16 cellular contexts compared by ENCODE assay signal in genomic region chr3:185651971-185652370, GRCh38.
A peak's percentile ranks its signal among the peaks of the same experiment; 100 is the strongest.
DNase-seq lines count a peak whose midpoint lies in the region; ATAC-seq and TF ChIP-seq lines count a peak whose summit lies in the region.
"Had no signal": no experiment of that assay in that cellular context is flagged by ENCODE, and none has a peak within 500 bp of the region (broad histone marks: within the 10 kb centered on the region; RNA-seq: fewer than 3 reads in every experiment).

No MANE protein-coding gene starts in this region.

- H3K9ac ChIP-seq in mesenchymal stem cell (ENCODE audit: low read length) = no peak overlapping the region
- H3K9ac ChIP-seq: GM23248 had no signal

- H2BK5ac ChIP-seq in mesenchymal stem cell (ENCODE audit: low read depth, low read length, poor library complexity, severe bottlenecking) = no peak overlapping the region

- no peak for TF ChIP-seq EP300 in stomach (IDR thresholded peaks at IDR 0.05)

- no peaks in the 10 kb centered on the region for H3K27me3 Mint-ChIP-seq in Calu3 (ENCODE audit: unreplicated experiment)
- no peaks in the 10 kb centered on the region for H3K27me3 Mint-ChIP-seq in osteocyte (ENCODE audit: unreplicated experiment)

- no peak overlapping the region for H2AK5ac ChIP-seq in mesenchymal stem cell (ENCODE audit: low read length, severe bottlenecking)

- H3K4me3 ChIP-seq in mesenchymal stem cell (ENCODE audit: insufficient read depth in 1 of 2, low read depth in 1 of 2, low read length in 2 of 2) (no peak overlapping the region), stomach (no peak overlapping the region)
- H3K4me3 ChIP-seq: GM23248, HAP-1 had no signal

- ATAC-seq in HG03439 (IDR thresholded peaks at IDR 0.05; ENCODE audit: unreplicated experiment) = no peak
- no peak for ATAC-seq in HG03097 (IDR thresholded peaks at IDR 0.05; ENCODE audit: low FRiP score, unreplicated experiment)

- H3K4me3 Mint-ChIP-seq in Calu3 (ENCODE audit: low read depth, unreplicated experiment) (no peak overlapping the region), osteocyte (ENCODE audit: unreplicated experiment) (no peak overlapping the region)
- H3K4me3 Mint-ChIP-seq: CD4-positive, alpha-beta memory T cell; HFFc6 had no signal

- H3K4ac ChIP-seq in mesenchymal stem cell (ENCODE audit: low read depth in 1 of 2, low read length in 2 of 2) = no peak overlapping the region

- no peak overlapping the region for H2AFZ ChIP-seq in mesenchymal stem cell (ENCODE audit: low read depth, low read length)
- H2AFZ ChIP-seq: GM23248 had no signal

- 96% methylated on average over 9 of the region's 9 CpGs for WGBS in mesenchymal stem cell
- WGBS in stomach, 5 donors = 91 to 98% (median 96%) methylated on average over 7 to 9 of the region's 9 CpGs

- no peak overlapping the region for H3K14ac ChIP-seq in mesenchymal stem cell (ENCODE audit: low read length in 2 of 2)

- CTCF ChIA-PET in Calu3 (lab: Charles Lee) (interaction anchor here (0.6 kb wide), 1 partner anchor 179 kb away, joined by 3 read pairs; no protein-coding TSS in a partner anchor), RWPE1 (lab: Yijun Ruan, JAX) (interaction anchor here (1.0 kb wide), 1 partner anchor 8 kb away, joined by 3 read pairs; no protein-coding TSS in a partner anchor)

- peak overlapping the region; percentile 25 for H3K27ac Mint-ChIP-seq in Calu3 (ENCODE audit: unreplicated experiment)
- no peak overlapping the region for H3K27ac Mint-ChIP-seq in osteocyte (ENCODE audit: unreplicated experiment)
- H3K27ac Mint-ChIP-seq: CD4-positive, alpha-beta memory T cell; HFFc6 had no signal

- peaks cover 93% of the 10 kb centered on the region for H3K36me3 Mint-ChIP-seq in Calu3 (ENCODE audit: insufficient read depth, unreplicated experiment)
- H3K36me3 Mint-ChIP-seq in osteocyte (ENCODE audit: unreplicated experiment) = peaks cover 51% of the 10 kb centered on the region
- H3K36me3 Mint-ChIP-seq: CD4-positive, alpha-beta memory T cell had no signal

- intact Hi-C loops in Calu3 (cut with micrococcal nuclease; ENCODE audit: unreplicated experiment) = no loop called here
- intact Hi-C loops in stomach (cut with DNase I; ENCODE audit: low total_unique reads) = no loop called here

- TF ChIP-seq CTCF in Calu3 (IDR thresholded peaks at IDR 0.05; ENCODE audit: unreplicated experiment) = no peak
- TF ChIP-seq CTCF in RWPE1 (conservative IDR thresholded peaks at IDR 0.05; ENCODE audit: low read depth) = no peak
- TF ChIP-seq CTCF in osteocyte (IDR thresholded peaks at IDR 0.05) = no peak
- no peak for TF ChIP-seq CTCF in stomach (IDR thresholded peaks at IDR 0.05)

- H3K4me1 Mint-ChIP-seq in Calu3 (ENCODE audit: low read depth, unreplicated experiment) (no peaks in the 10 kb centered on the region), osteocyte (ENCODE audit: unreplicated experiment) (peaks cover 39% of the 10 kb centered on the region)
- H3K4me1 Mint-ChIP-seq: CD4-positive, alpha-beta memory T cell had no signal

- H3K36me3 ChIP-seq in mesenchymal stem cell (ENCODE audit: control insufficient read depth in 1 of 2, insufficient read depth in 2 of 2, low read depth in 1 of 2, low read length in 2 of 2) = peaks cover 66 to 69% of the 10 kb centered on the region in 2 experiments
- peaks cover 0 to 74% (median 6%) of the 10 kb centered on the region in 4 donors for H3K36me3 ChIP-seq in stomach

- H3K18ac ChIP-seq in mesenchymal stem cell (ENCODE audit: low read depth in 1 of 2, low read length in 2 of 2) = no peak overlapping the region

- no peak overlapping the region for H2BK12ac ChIP-seq in mesenchymal stem cell (ENCODE audit: low read length in 2 of 2)

- TF ChIP-seq POLR2A in stomach (IDR thresholded peaks at IDR 0.05) = no peak

- no peak overlapping the region for H2BK120ac ChIP-seq in mesenchymal stem cell (ENCODE audit: low read depth, low read length)

- no peak overlapping the region for H3K4me2 ChIP-seq in mesenchymal stem cell (ENCODE audit: low read length, poor library complexity, severe bottlenecking)

- no TSS peak for BruUV-seq in Calu3 (replicated peaks; lab: Mats Ljungman, UMichigan)

- H3K23ac ChIP-seq in mesenchymal stem cell (ENCODE audit: low read length in 2 of 2) = no peak overlapping the region

- peak overlapping the region; percentile 24; the same call in 1 of the 2 replicates for H3K27ac ChIP-seq in RWPE1
- H3K27ac ChIP-seq in mesenchymal stem cell (ENCODE audit: low read length, poor library complexity, severe bottlenecking) = no peak overlapping the region
- no peak overlapping the region for H3K27ac ChIP-seq in stomach
- H3K27ac ChIP-seq: GM23248 had no signal

- H3K27me3 ChIP-seq in mesenchymal stem cell (ENCODE audit: control insufficient read depth in 1 of 2, insufficient read depth in 1 of 2, low read length in 2 of 2) = no peaks in the 10 kb centered on the region
- no peaks in the 10 kb centered on the region for H3K27me3 ChIP-seq in stomach

- no peak overlapping the region for H4K8ac ChIP-seq in mesenchymal stem cell (ENCODE audit: low read length)

- H2BK15ac ChIP-seq in mesenchymal stem cell (ENCODE audit: low read depth, poor library complexity, severe bottlenecking) = no peak overlapping the region

- H3K79me1 ChIP-seq in mesenchymal stem cell (replicated peaks; ENCODE audit: low read length, poor library complexity, severe bottlenecking) = peaks cover 35% of the 10 kb centered on the region

- H4K91ac ChIP-seq in mesenchymal stem cell (ENCODE audit: low read length) = peak overlapping the region; percentile 4

- H3K9me3 Mint-ChIP-seq in Calu3 (ENCODE audit: low read depth, unreplicated experiment) (no peaks in the 10 kb centered on the region), osteocyte (ENCODE audit: unreplicated experiment) (no peaks in the 10 kb centered on the region)
- H3K9me3 Mint-ChIP-seq: CD4-positive, alpha-beta memory T cell; HFFc6 had no signal

- DNase-seq in Calu3 (no peak), RWPE1 (ENCODE audit: low spot score) (no peak), mesenchymal stem cell (no peak), osteocyte (ENCODE audit: extremely low spot score, unreplicated experiment) (peak; percentile 70), stomach (no peak)
- no peak for DNase-seq in activated T-cell treated with anti-CD3 and anti-CD28 coated beads, Interleukin-2, amount 50 U/mL, for 1 hour
- DNase-seq: C1 segment of cervical spinal cord; CD4-positive, alpha-beta memory T cell; COR-L47; DMS153; DND-41; GM23248; HFFc6 had no signal

- POLR2A ChIA-PET in RWPE1 (lab: Yijun Ruan, JAX; ENCODE audit: low non-redundant PET) = no interaction called here

- H3K4me1 ChIP-seq in mesenchymal stem cell (ENCODE audit: control insufficient read depth, insufficient read depth, low read depth, low read length) (peaks cover 22% of the 10 kb centered on the region), stomach (peaks cover 0 to 12% (median 3%) of the 10 kb centered on the region in 4 donors)
- H3K4me1 ChIP-seq: HAP-1 had no signal

- H3K9me3 ChIP-seq in mesenchymal stem cell (ENCODE audit: control insufficient read depth, low read length) (no peaks in the 10 kb centered on the region), stomach (no peaks in the 10 kb centered on the region)
- H3K9me3 ChIP-seq: HAP-1 had no signal
